In genomic region chr4:76950052-76950845, GRCh38 we compare ENCODE assay signal across 9 cellular contexts. TPM values are rescaled to one million over a fixed set of nuclear protein-coding genes. Genes with fewer than 3 reads are reported as not detected.
DNase-seq lines count a peak whose midpoint lies in the region; ATAC-seq and TF ChIP-seq lines count a peak whose summit lies in the region.
"Had no signal": no experiment of that assay in that cellular context is flagged by ENCODE, and none has a peak within 500 bp of the region (broad histone marks: within the 10 kb centered on the region; RNA-seq: fewer than 3 reads in every experiment).

No MANE protein-coding gene starts in this region.

- H3K4me3 ChIP-seq in kidney epithelial cell (ENCODE audit: low read depth, low read length) = peak overlapping the region; percentile 64

- ATAC-seq in GM21515 (IDR thresholded peaks at IDR 0.05; ENCODE audit: unreplicated experiment) = peak; percentile 22

- H3K27me3 Mint-ChIP-seq in IgD-negative memory B cell = no peaks in the 10 kb centered on the region

- DNase-seq in Daoy (ENCODE audit: low read depth) (peak; percentile 41), cerebellar cortex (ENCODE audit: low spot score) (peak; percentile 45), kidney epithelial cell (ENCODE audit: low read depth) (no peak), GF-D8 (lab: John Stamatoyannopoulos, UW) (no peak)
- peak; percentile 56 for DNase-seq in activated CD4-positive, CD25-positive, alpha-beta regulatory T cell treated with anti-CD3 and anti-CD28 coated beads, Interleukin-2, amount 50 U/mL, for 72 hours
- peak; percentile 35 for DNase-seq in stimulated activated CD4-positive, alpha-beta T cell treated with anti-CD3 and anti-CD28 coated beads, Interleukin-1b, Interleukin-23, amount 100 ng/mL, for 48 hours

- peak; percentile 12 for TF ChIP-seq CTCF in kidney epithelial cell (IDR thresholded peaks at IDR 0.05; ENCODE audit: insufficient read depth, low read length, poor library complexity, severe bottlenecking)

- no peaks in the 10 kb centered on the region for H3K36me3 Mint-ChIP-seq in IgD-negative memory B cell

- no peaks in the 10 kb centered on the region for H3K9me3 Mint-ChIP-seq in IgD-negative memory B cell

- no peaks in the 10 kb centered on the region for H3K27me3 ChIP-seq in kidney epithelial cell (ENCODE audit: control insufficient read depth, insufficient read depth, low read length)

- no peaks in the 10 kb centered on the region for H3K36me3 ChIP-seq in kidney epithelial cell (ENCODE audit: control insufficient read depth, insufficient read depth, low read length)

- peak overlapping the region; percentile 88 to 97 (median 94) for H3K4me3 Mint-ChIP-seq in IgD-negative memory B cell

- peaks cover 6 to 11% (median 11%) of the 10 kb centered on the region in 3 donors for H3K4me1 Mint-ChIP-seq in IgD-negative memory B cell

- peak overlapping the region; percentile 73 to 92 (median 85) for H3K27ac Mint-ChIP-seq in IgD-negative memory B cell

RNA-seq across cellular contexts. Expression of gene SEPTIN11, which starts 0.7 kb away (rescaled TPM):
- total RNA-seq in Daoy (2014; rRNA removed; shearing (Covaris generic)) = 34.4 and 48.2 TPM in 2 replicates
- polyA plus RNA-seq in IgD-negative memory B cell = 15.8 TPM
- total RNA-seq in kidney epithelial cell = 127 and 135 TPM in 2 replicates

RNA-seq across cellular contexts. Expression of gene SOWAHB, which starts 52.3 kb away (rescaled TPM):
- total RNA-seq in Daoy (2014; rRNA removed; shearing (Covaris generic)) = not detected in 2 replicates
- polyA plus RNA-seq in IgD-negative memory B cell = not detected
- 21.3 and 23.3 TPM in 2 replicates for total RNA-seq in kidney epithelial cell
- total RNA-seq: pulmonary artery endothelial cell had no signal

Comparison
In these comparisons a context has a peak if more than half of its experiments do, and no peak if none do; other contexts are left out.
1. DNase-seq: peak in Daoy (single experiment), activated CD4-positive, CD25-positive, alpha-beta regulatory T cell treated with anti-CD3 and anti-CD28 coated beads, Interleukin-2, amount 50 U/mL, for 72 hours (single experiment), cerebellar cortex (single experiment) and stimulated activated CD4-positive, alpha-beta T cell treated with anti-CD3 and anti-CD28 coated beads, Interleukin-1b, Interleukin-23, amount 100 ng/mL, for 48 hours (single experiment); none in kidney epithelial cell (single experiment) and GF-D8 (single experiment).
2. RNA of gene SOWAHB, which starts 52.3 kb away (total RNA-seq): 21.3 to 23.3 TPM in kidney epithelial cell; not detected in Daoy; every median in the first group is over 10 times any median in the second.